1 cellular context compared by ENCODE assay signal in genomic region chr11:46120711-46121327, GRCh38.
TF ChIP-seq lines count a peak whose summit lies in the region.

No MANE protein-coding gene starts in this region.

TF ChIP-seq in K562, 482 proteins besides CTCF, POLR2A, EP300 and RAD21 (continued from another document and continues in another):
- TF ChIP-seq MTA1 (IDR thresholded peaks at IDR 0.05; ENCODE audit: borderline replicate concordance) (peak; percentile 86; the same call in 1 of the 2 replicates), MLLT1 (IDR thresholded peaks at IDR 0.05) (peak; percentile 34 to 78; a peak in 2 of 4 replicates), CBFA2T2 (conservative IDR thresholded peaks at IDR 0.05) (no peak), ZNF695 (CRISPR knock-in tag; IDR thresholded peaks at IDR 0.05) (no peak), MAFK (IDR thresholded peaks at IDR 0.05; ENCODE audit: low read length) (no peak), BHLHE40 (IDR thresholded peaks at IDR 0.05; ENCODE audit: low read length) (no peak), SMAD3 (CRISPR knock-in tag; conservative IDR thresholded peaks at IDR 0.05) (0 out of 2 replicates have a peak, but pooled peaks have one; percentile 32), MAFG (tag; conservative IDR thresholded peaks at IDR 0.05) (no peak), PML (IDR thresholded peaks at IDR 0.05; ENCODE audit: low read length) (no peak), HES1 (IDR thresholded peaks at IDR 0.05; ENCODE audit: low read depth) (no peak), PTRF (tag; IDR thresholded peaks at IDR 0.05) (no peak), RCOR1 (IDR thresholded peaks at IDR 0.05; ENCODE audit: borderline replicate concordance in 1 of 2, low read depth in 2 of 2, low read length in 2 of 2) (0 out of 4 replicates have a peak, but pooled peaks of 1 of the 2 experiments have one; percentile 5), SMC3 (conservative IDR thresholded peaks at IDR 0.05; ENCODE audit: insufficient read depth, low read depth, low read length) (no peak), HBP1 (CRISPR knock-in tag; IDR thresholded peaks at IDR 0.05) (peak; percentile 78; the same call in 1 of the 2 replicates), CLOCK (CRISPR knock-in tag; IDR thresholded peaks at IDR 0.05; ENCODE audit: borderline replicate concordance) (no peak), ZNF668 (CRISPR knock-in tag; IDR thresholded peaks at IDR 0.05) (no peak), ZNF445 (CRISPR knock-in tag; IDR thresholded peaks at IDR 0.05; ENCODE audit: low read depth) (no peak), NR2C1 (IDR thresholded peaks at IDR 0.05) (no peak), NR2C1 (tag; IDR thresholded peaks at IDR 0.05) (no peak), CREBBP (IDR thresholded peaks at IDR 0.05; ENCODE audit: low read depth, low read length) (no peak), GABPB1 (CRISPR knock-in tag; IDR thresholded peaks at IDR 0.05) (no peak; the same call in 1 of the 2 replicates), ILF3 (IDR thresholded peaks at IDR 0.05; ENCODE audit: borderline replicate concordance) (no peak), ZNF280A (IDR thresholded peaks at IDR 0.05; ENCODE audit: low read depth, partially characterized antibody) (no peak), HDGF (IDR thresholded peaks at IDR 0.05) (no peak), PYGO2 (tag; IDR thresholded peaks at IDR 0.05) (no peak), ZNF766 (CRISPR knock-in tag; conservative IDR thresholded peaks at IDR 0.05) (no peak), ZNF778 (CRISPR knock-in tag; IDR thresholded peaks at IDR 0.05) (no peak), CBFB (CRISPR knock-in tag; IDR thresholded peaks at IDR 0.05) (no peak), ARID2 (IDR thresholded peaks at IDR 0.05) (no peak), ZNF3 (CRISPR knock-in tag; IDR thresholded peaks at IDR 0.05) (no peak), NFIC (IDR thresholded peaks at IDR 0.05) (0 out of 2 replicates have a peak, but pooled peaks have one; percentile 3), EHMT2 (IDR thresholded peaks at IDR 0.05) (no peak), TCF7L2 (IDR thresholded peaks at IDR 0.05; ENCODE audit: low read depth, low read length) (no peak), TBP (optimal IDR thresholded peaks at IDR 0.05; ENCODE audit: low read depth, low read length) (no peak), OTX1 (CRISPR knock-in tag; IDR thresholded peaks at IDR 0.05) (no peak), IRF1 (CRISPR knock-in tag; IDR thresholded peaks at IDR 0.05; ENCODE audit: borderline replicate concordance) (no peak), NFRKB (IDR thresholded peaks at IDR 0.05; ENCODE audit: low read depth) (peak; percentile 72; the same call in 1 of the 2 replicates), SLC30A9 (CRISPR knock-in tag; IDR thresholded peaks at IDR 0.05) (no peak), PHF8 (IDR thresholded peaks at IDR 0.05; ENCODE audit: borderline replicate concordance, low read length) (no peak), HMGN3 (IDR thresholded peaks at IDR 0.05; ENCODE audit: borderline replicate concordance, extremely low read depth, insufficient read length, low read depth, low read length) (peak; percentile 11), BRF1 (IDR thresholded peaks at IDR 0.05; ENCODE audit: borderline replicate concordance, extremely low read depth, insufficient read length) (no peak), HDAC2 (IDR thresholded peaks at IDR 0.05) (peak; percentile 25; the same call in 1 of the 2 replicates), PHF21A (IDR thresholded peaks at IDR 0.05; ENCODE audit: borderline replicate concordance, low read depth) (peak; percentile 59; the same call in 1 of the 2 replicates), RFX7 (CRISPR knock-in tag; IDR thresholded peaks at IDR 0.05) (no peak), SNRNP70 (optimal IDR thresholded peaks at IDR 0.05; ENCODE audit: low read depth, low read length) (no peak)
- TF ChIP-seq, protein P1, sequence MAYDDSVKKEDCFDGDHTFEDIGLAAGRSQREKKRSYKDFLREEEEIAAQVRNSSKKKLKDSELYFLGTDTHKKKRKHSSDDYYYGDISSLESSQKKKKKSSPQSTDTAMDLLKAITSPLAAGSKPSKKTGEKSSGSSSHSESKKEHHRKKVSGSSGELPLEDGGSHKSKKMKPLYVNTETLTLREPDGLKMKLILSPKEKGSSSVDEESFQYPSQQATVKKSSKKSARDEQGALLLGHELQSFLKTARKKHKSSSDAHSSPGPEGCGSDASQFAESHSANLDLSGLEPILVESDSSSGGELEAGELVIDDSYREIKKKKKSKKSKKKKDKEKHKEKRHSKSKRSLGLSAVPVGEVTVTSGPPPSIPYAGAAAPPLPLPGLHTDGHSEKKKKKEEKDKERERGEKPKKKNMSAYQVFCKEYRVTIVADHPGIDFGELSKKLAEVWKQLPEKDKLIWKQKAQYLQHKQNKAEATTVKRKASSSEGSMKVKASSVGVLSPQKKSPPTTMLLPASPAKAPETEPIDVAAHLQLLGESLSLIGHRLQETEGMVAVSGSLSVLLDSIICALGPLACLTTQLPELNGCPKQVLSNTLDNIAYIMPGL (CRISPR knock-in tag; IDR thresholded peaks at IDR 0.05), result no peak
- TF ChIP-seq, protein P2, sequence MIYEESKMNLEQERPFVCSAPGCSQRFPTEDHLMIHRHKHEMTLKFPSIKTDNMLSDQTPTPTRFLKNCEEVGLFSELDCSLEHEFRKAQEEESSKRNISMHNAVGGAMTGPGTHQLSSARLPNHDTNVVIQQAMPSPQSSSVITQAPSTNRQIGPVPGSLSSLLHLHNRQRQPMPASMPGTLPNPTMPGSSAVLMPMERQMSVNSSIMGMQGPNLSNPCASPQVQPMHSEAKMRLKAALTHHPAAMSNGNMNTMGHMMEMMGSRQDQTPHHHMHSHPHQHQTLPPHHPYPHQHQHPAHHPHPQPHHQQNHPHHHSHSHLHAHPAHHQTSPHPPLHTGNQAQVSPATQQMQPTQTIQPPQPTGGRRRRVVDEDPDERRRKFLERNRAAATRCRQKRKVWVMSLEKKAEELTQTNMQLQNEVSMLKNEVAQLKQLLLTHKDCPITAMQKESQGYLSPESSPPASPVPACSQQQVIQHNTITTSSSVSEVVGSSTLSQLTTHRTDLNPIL (CRISPR knock-in tag; IDR thresholded peaks at IDR 0.05), result no peak
- TF ChIP-seq, protein P3, sequence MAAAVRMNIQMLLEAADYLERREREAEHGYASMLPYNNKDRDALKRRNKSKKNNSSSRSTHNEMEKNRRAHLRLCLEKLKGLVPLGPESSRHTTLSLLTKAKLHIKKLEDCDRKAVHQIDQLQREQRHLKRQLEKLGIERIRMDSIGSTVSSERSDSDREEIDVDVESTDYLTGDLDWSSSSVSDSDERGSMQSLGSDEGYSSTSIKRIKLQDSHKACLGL (CRISPR knock-in tag; IDR thresholded peaks at IDR 0.05; ENCODE audit: borderline replicate concordance, poor library complexity, severe bottlenecking), result no peak
- TF ChIP-seq, protein P4, sequence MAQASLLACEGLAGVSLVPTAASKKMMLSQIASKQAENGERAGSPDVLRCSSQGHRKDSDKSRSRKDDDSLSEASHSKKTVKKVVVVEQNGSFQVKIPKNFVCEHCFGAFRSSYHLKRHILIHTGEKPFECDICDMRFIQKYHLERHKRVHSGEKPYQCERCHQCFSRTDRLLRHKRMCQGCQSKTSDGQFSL (CRISPR knock-in tag; IDR thresholded peaks at IDR 0.05), result peak; percentile 79
- TF ChIP-seq, protein P4 (tag; IDR thresholded peaks at IDR 0.05), result peak in 1 of 2 experiments; percentile 60; a peak in 1 of 4 replicates
- TF ChIP-seq, protein P5, sequence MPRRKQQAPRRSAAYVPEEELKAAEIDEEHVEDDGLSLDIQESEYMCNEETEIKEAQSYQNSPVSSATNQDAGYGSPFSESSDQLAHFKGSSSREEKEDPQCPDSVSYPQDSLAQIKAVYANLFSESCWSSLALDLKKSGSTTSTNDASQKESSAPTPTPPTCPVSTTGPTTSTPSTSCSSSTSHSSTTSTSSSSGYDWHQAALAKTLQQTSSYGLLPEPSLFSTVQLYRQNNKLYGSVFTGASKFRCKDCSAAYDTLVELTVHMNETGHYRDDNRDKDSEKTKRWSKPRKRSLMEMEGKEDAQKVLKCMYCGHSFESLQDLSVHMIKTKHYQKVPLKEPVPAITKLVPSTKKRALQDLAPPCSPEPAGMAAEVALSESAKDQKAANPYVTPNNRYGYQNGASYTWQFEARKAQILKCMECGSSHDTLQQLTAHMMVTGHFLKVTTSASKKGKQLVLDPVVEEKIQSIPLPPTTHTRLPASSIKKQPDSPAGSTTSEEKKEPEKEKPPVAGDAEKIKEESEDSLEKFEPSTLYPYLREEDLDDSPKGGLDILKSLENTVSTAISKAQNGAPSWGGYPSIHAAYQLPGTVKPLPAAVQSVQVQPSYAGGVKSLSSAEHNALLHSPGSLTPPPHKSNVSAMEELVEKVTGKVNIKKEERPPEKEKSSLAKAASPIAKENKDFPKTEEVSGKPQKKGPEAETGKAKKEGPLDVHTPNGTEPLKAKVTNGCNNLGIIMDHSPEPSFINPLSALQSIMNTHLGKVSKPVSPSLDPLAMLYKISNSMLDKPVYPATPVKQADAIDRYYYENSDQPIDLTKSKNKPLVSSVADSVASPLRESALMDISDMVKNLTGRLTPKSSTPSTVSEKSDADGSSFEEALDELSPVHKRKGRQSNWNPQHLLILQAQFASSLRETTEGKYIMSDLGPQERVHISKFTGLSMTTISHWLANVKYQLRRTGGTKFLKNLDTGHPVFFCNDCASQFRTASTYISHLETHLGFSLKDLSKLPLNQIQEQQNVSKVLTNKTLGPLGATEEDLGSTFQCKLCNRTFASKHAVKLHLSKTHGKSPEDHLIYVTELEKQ (CRISPR knock-in tag; IDR thresholded peaks at IDR 0.05), result no peak
